ENCODE assay signal across 2 cellular contexts in the genomic region with DNA sequence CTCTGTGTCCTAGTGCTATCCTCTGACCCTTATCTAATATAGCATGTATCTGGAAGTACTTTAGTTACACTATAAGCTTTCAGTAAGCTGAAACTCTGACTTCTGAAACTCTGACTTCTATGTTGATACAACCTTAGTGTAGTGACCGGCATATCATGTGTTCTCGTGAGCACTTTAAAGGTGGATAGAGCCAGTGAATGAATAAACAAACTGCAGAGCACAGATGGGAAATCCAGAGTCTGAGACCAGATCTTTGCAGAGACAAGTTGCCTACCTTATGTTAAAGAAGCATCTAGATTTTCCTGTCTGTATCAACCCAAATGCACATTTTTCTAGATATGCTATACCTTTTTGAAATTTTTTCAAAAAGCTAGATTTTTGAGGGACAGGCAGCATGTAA.
TF ChIP-seq lines count a peak whose summit lies in the region.

No MANE protein-coding gene starts in this region.

TF ChIP-seq in liver, 16 proteins besides CTCF, POLR2A, EP300 and RAD21:
- TF ChIP-seq FOXA1 (IDR thresholded peaks at IDR 0.05) (no peak), MAX (IDR thresholded peaks at IDR 0.05) (no peak), ATF3 (IDR thresholded peaks at IDR 0.05) (no peak), NR2F2 (IDR thresholded peaks at IDR 0.05) (no peak), GABPA (IDR thresholded peaks at IDR 0.05 in 1 of 2, conservative IDR thresholded peaks at IDR 0.05 in 1 of 2) (no peak), ZBTB33 (IDR thresholded peaks at IDR 0.05) (no peak), FOXA2 (IDR thresholded peaks at IDR 0.05) (no peak), SP1 (IDR thresholded peaks at IDR 0.05) (no peak), YY1 (IDR thresholded peaks at IDR 0.05) (no peak), HNF4A (conservative IDR thresholded peaks at IDR 0.05) (no peak), RXRA (IDR thresholded peaks at IDR 0.05) (no peak), HNF4G (IDR thresholded peaks at IDR 0.05) (no peak), JUND (IDR thresholded peaks at IDR 0.05) (no peak), EGR1 (IDR thresholded peaks at IDR 0.05; ENCODE audit: low read depth in 2 of 2) (no peak), TAF1 (conservative IDR thresholded peaks at IDR 0.05) (no peak)
- TF ChIP-seq, protein P1, sequence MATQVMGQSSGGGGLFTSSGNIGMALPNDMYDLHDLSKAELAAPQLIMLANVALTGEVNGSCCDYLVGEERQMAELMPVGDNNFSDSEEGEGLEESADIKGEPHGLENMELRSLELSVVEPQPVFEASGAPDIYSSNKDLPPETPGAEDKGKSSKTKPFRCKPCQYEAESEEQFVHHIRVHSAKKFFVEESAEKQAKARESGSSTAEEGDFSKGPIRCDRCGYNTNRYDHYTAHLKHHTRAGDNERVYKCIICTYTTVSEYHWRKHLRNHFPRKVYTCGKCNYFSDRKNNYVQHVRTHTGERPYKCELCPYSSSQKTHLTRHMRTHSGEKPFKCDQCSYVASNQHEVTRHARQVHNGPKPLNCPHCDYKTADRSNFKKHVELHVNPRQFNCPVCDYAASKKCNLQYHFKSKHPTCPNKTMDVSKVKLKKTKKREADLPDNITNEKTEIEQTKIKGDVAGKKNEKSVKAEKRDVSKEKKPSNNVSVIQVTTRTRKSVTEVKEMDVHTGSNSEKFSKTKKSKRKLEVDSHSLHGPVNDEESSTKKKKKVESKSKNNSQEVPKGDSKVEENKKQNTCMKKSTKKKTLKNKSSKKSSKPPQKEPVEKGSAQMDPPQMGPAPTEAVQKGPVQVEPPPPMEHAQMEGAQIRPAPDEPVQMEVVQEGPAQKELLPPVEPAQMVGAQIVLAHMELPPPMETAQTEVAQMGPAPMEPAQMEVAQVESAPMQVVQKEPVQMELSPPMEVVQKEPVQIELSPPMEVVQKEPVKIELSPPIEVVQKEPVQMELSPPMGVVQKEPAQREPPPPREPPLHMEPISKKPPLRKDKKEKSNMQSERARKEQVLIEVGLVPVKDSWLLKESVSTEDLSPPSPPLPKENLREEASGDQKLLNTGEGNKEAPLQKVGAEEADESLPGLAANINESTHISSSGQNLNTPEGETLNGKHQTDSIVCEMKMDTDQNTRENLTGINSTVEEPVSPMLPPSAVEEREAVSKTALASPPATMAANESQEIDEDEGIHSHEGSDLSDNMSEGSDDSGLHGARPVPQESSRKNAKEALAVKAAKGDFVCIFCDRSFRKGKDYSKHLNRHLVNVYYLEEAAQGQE (IDR thresholded peaks at IDR 0.05): no peak

TF ChIP-seq in HepG2, 621 proteins besides CTCF, POLR2A, EP300 and RAD21:
- TF ChIP-seq, protein P2, sequence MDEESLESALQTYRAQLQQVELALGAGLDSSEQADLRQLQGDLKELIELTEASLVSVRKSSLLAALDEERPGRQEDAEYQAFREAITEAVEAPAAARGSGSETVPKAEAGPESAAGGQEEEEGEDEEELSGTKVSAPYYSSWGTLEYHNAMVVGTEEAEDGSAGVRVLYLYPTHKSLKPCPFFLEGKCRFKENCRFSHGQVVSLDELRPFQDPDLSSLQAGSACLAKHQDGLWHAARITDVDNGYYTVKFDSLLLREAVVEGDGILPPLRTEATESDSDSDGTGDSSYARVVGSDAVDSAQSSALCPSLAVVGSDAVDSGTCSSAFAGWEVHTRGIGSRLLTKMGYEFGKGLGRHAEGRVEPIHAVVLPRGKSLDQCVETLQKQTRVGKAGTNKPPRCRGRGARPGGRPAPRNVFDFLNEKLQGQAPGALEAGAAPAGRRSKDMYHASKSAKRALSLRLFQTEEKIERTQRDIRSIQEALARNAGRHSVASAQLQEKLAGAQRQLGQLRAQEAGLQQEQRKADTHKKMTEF (CRISPR knock-in tag; IDR thresholded peaks at IDR 0.05): no peak
- TF ChIP-seq, protein P3, sequence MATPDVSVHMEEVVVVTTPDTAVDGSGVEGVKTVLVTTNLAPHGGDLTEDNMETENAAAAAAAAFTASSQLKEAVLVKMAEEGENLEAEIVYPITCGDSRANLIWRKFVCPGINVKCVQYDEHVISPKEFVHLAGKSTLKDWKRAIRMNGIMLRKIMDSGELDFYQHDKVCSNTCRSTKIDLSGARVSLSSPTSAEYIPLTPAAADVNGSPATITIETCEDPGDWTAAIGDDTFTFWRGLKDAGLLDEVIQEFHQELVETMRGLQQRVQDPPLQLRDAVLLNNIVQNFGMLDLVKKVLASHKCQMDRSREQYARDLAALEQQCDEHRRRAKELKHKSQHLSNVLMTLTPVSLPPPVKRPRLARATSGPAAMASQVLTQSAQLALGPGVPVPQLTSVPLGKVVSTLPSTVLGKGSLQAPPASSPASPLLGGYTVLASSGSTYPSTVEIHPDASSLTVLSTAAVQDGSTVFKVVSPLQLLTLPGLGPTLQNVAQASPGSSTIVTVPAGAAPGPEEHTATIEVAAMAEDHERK (CRISPR knock-in tag; IDR thresholded peaks at IDR 0.05; ENCODE audit: low read depth): no peak
- TF ChIP-seq ZFP90 (CRISPR knock-in tag; IDR thresholded peaks at IDR 0.05; ENCODE audit: borderline replicate concordance): no peak
- no peak for TF ChIP-seq ZBTB21 (CRISPR knock-in tag; IDR thresholded peaks at IDR 0.05)
- TF ChIP-seq, protein P4, sequence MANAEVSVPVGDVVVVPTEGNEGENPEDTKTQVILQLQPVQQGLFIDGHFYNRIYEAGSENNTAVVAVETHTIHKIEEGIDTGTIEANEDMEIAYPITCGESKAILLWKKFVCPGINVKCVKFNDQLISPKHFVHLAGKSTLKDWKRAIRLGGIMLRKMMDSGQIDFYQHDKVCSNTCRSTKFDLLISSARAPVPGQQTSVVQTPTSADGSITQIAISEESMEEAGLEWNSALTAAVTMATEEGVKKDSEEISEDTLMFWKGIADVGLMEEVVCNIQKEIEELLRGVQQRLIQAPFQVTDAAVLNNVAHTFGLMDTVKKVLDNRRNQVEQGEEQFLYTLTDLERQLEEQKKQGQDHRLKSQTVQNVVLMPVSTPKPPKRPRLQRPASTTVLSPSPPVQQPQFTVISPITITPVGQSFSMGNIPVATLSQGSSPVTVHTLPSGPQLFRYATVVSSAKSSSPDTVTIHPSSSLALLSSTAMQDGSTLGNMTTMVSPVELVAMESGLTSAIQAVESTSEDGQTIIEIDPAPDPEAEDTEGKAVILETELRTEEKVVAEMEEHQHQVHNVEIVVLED (CRISPR knock-in tag; IDR thresholded peaks at IDR 0.05; ENCODE audit: borderline replicate concordance): no peak
- no peak for TF ChIP-seq ATF3 (CRISPR knock-in tag; IDR thresholded peaks at IDR 0.05)
